In genomic region chr3:114417265-114417664, GRCh38 we compare ENCODE assay signal across 25 cellular contexts.
DNase-seq lines count a peak whose midpoint lies in the region; ATAC-seq and TF ChIP-seq lines count a peak whose summit lies in the region.
"Had no signal": no experiment of that assay in that cellular context is flagged by ENCODE, and none has a peak within 500 bp of the region (broad histone marks: within the 10 kb centered on the region; RNA-seq: fewer than 3 reads in every experiment).

No MANE protein-coding gene starts in this region.

- ATAC-seq in activated CD8-positive, alpha-beta T cell treated with anti-CD3 and anti-CD28 coated beads for 36 hours, result no peak
- ATAC-seq in activated CD8-positive, alpha-beta T cell treated with anti-CD3 and anti-CD28 coated beads, Interleukin-2, amount 10 ng/mL, durations not matched to agents 7 days and 5 days, result no peak
- no peak for ATAC-seq in stimulated activated memory B cell treated with anti-CD40 and anti-IgM and Interleukin-4, amounts not matched to agents 10 μg/mL and 1 μg/mL and 100 μg/mL, for 72 hours
- no peak for ATAC-seq in stimulated activated effector memory CD8-positive, alpha-beta T cell treated with anti-CD3 and anti-CD28 coated beads, Interleukin-12 subunit alpha, Interleukin-12 subunit beta, amount 100 ng/mL, for 72 hours
- ATAC-seq: gastroesophageal sphincter, lower lobe of right lung had no signal

- no peaks in the 10 kb centered on the region for H3K36me3 Mint-ChIP-seq in activated CD8-positive, alpha-beta T cell treated with anti-CD3 and anti-CD28 coated beads for 36 hours (ENCODE audit: low read depth)
- no peaks in the 10 kb centered on the region for H3K36me3 Mint-ChIP-seq in activated CD8-positive, alpha-beta T cell treated with anti-CD3 and anti-CD28 coated beads, Interleukin-2, amount 10 ng/mL, durations not matched to agents 7 days and 5 days (ENCODE audit: low read depth)
- H3K36me3 Mint-ChIP-seq in stimulated activated memory B cell treated with anti-CD40 and anti-IgM and Interleukin-4, amounts not matched to agents 10 μg/mL and 1 μg/mL and 100 μg/mL, for 72 hours, result no peaks in the 10 kb centered on the region
- H3K36me3 Mint-ChIP-seq in stimulated activated effector memory CD8-positive, alpha-beta T cell treated with anti-CD3 and anti-CD28 coated beads, Interleukin-12 subunit alpha, Interleukin-12 subunit beta, amount 100 ng/mL, for 72 hours, result no peaks in the 10 kb centered on the region
- H3K36me3 Mint-ChIP-seq: CD4-positive, alpha-beta memory T cell had no signal

- H3K9me3 Mint-ChIP-seq in activated CD8-positive, alpha-beta T cell treated with anti-CD3 and anti-CD28 coated beads for 36 hours, result no peaks in the 10 kb centered on the region
- no peaks in the 10 kb centered on the region for H3K9me3 Mint-ChIP-seq in activated CD8-positive, alpha-beta T cell treated with anti-CD3 and anti-CD28 coated beads, Interleukin-2, amount 10 ng/mL, durations not matched to agents 7 days and 5 days (ENCODE audit: insufficient read depth)
- no peaks in the 10 kb centered on the region for H3K9me3 Mint-ChIP-seq in stimulated activated memory B cell treated with anti-CD40 and anti-IgM and Interleukin-4, amounts not matched to agents 10 μg/mL and 1 μg/mL and 100 μg/mL, for 72 hours
- H3K9me3 Mint-ChIP-seq in stimulated activated effector memory CD8-positive, alpha-beta T cell treated with anti-CD3 and anti-CD28 coated beads, Interleukin-12 subunit alpha, Interleukin-12 subunit beta, amount 100 ng/mL, for 72 hours, result no peaks in the 10 kb centered on the region
- H3K9me3 Mint-ChIP-seq: CD4-positive, alpha-beta memory T cell had no signal

- H3K4me3 Mint-ChIP-seq in activated CD8-positive, alpha-beta T cell treated with anti-CD3 and anti-CD28 coated beads for 36 hours, result no peak overlapping the region
- no peak overlapping the region for H3K4me3 Mint-ChIP-seq in activated CD8-positive, alpha-beta T cell treated with anti-CD3 and anti-CD28 coated beads, Interleukin-2, amount 10 ng/mL, durations not matched to agents 7 days and 5 days
- no peak overlapping the region for H3K4me3 Mint-ChIP-seq in stimulated activated memory B cell treated with anti-CD40 and anti-IgM and Interleukin-4, amounts not matched to agents 10 μg/mL and 1 μg/mL and 100 μg/mL, for 72 hours
- H3K4me3 Mint-ChIP-seq in stimulated activated effector memory CD8-positive, alpha-beta T cell treated with anti-CD3 and anti-CD28 coated beads, Interleukin-12 subunit alpha, Interleukin-12 subunit beta, amount 100 ng/mL, for 72 hours, result no peak overlapping the region
- H3K4me3 Mint-ChIP-seq: activated CD4-positive, alpha-beta T cell treated with anti-CD3 and anti-CD28 coated beads for 36 hours; CD4-positive, alpha-beta memory T cell had no signal

- no peak overlapping the region for H3K27ac ChIP-seq in OCI-LY3 (ENCODE audit: low read length)
- H3K27ac ChIP-seq in tibial artery, result no peak overlapping the region
- H3K27ac ChIP-seq: 22Rv1, lower lobe of right lung, thoracic aorta had no signal

- no peaks in the 10 kb centered on the region for H3K27me3 Mint-ChIP-seq in activated CD8-positive, alpha-beta T cell treated with anti-CD3 and anti-CD28 coated beads for 36 hours
- no peaks in the 10 kb centered on the region for H3K27me3 Mint-ChIP-seq in activated CD8-positive, alpha-beta T cell treated with anti-CD3 and anti-CD28 coated beads, Interleukin-2, amount 10 ng/mL, durations not matched to agents 7 days and 5 days (ENCODE audit: low read depth)
- H3K27me3 Mint-ChIP-seq in stimulated activated memory B cell treated with anti-CD40 and anti-IgM and Interleukin-4, amounts not matched to agents 10 μg/mL and 1 μg/mL and 100 μg/mL, for 72 hours, result no peaks in the 10 kb centered on the region
- H3K27me3 Mint-ChIP-seq: activated CD4-positive, alpha-beta T cell treated with anti-CD3 and anti-CD28 coated beads for 36 hours; CD4-positive, alpha-beta memory T cell had no signal

- H3K9me3 ChIP-seq in OCI-LY3 (ENCODE audit: insufficient read depth, low read length), result no peaks in the 10 kb centered on the region
- no peaks in the 10 kb centered on the region for H3K9me3 ChIP-seq in endocrine pancreas (ENCODE audit: control insufficient read depth, low read length)
- no peaks in the 10 kb centered on the region for H3K9me3 ChIP-seq in tibial artery
- H3K9me3 ChIP-seq: gastroesophageal sphincter, lower lobe of right lung, SK-N-SH, thoracic aorta had no signal

- POLR2A ChIA-PET in activated CD8-positive, alpha-beta T cell treated with anti-CD3 and anti-CD28 coated beads for 36 hours (lab: Charles Lee), result no interaction called here
- POLR2A ChIA-PET in activated CD8-positive, alpha-beta T cell treated with anti-CD3 and anti-CD28 coated beads, Interleukin-2, amount 10 ng/mL, durations not matched to agents 7 days and 5 days (lab: Charles Lee), result no interaction called here

- CTCF ChIA-PET in activated CD8-positive, alpha-beta T cell treated with anti-CD3 and anti-CD28 coated beads for 36 hours (lab: Charles Lee), result interaction anchor here (2.9 to 11.0 kb wide), 2 partner anchors 35 to 54 kb away, joined by 17 to 175 read pairs; no protein-coding TSS in a partner anchor
- CTCF ChIA-PET in activated CD8-positive, alpha-beta T cell treated with anti-CD3 and anti-CD28 coated beads, Interleukin-2, amount 10 ng/mL, durations not matched to agents 7 days and 5 days (lab: Charles Lee), result interaction anchor here (1.8 to 11.6 kb wide), 6 partner anchors 14 to 262 kb away, joined by 9 to 252 read pairs (median 28); partner anchors contain the start of gene TIGIT

- H3K4me2 ChIP-seq in OCI-LY3 (ENCODE audit: low read length), result peak overlapping the region; percentile 66; the same call in 1 of the 2 replicates
- H3K4me2 ChIP-seq: SK-N-SH had no signal

- no peak for TF ChIP-seq CTCF in activated CD8-positive, alpha-beta T cell treated with anti-CD3 and anti-CD28 coated beads for 36 hours (IDR thresholded peaks at IDR 0.05)
- TF ChIP-seq CTCF in OCI-LY3 (IDR thresholded peaks at IDR 0.05; ENCODE audit: low read depth, low read length) (no peak), tibial artery (IDR thresholded peaks at IDR 0.05) (no peak)

- intact Hi-C loops in activated CD8-positive, alpha-beta T cell treated with anti-CD3 and anti-CD28 coated beads for 36 hours (cut with micrococcal nuclease), result loop anchor here (5.0 kb wide), 1 partner anchor 205 kb away; no protein-coding TSS in a partner anchor
- intact Hi-C loops in tibial artery (cut with DNase I; ENCODE audit: low total_unique reads), result no loop called here

- no peaks in the 10 kb centered on the region for H3K79me2 ChIP-seq in OCI-LY3 (ENCODE audit: low read length)

- H3K36me3 ChIP-seq in OCI-LY3 (replicated peaks; ENCODE audit: low read depth, low read length) (no peaks in the 10 kb centered on the region), endocrine pancreas (ENCODE audit: control insufficient read depth, insufficient read depth, low read length) (no peaks in the 10 kb centered on the region), tibial artery (no peaks in the 10 kb centered on the region)
- H3K36me3 ChIP-seq: gastroesophageal sphincter, lower lobe of right lung, thoracic aorta had no signal

- H3K9ac ChIP-seq in OCI-LY3 (ENCODE audit: low read length) (no peak overlapping the region), endocrine pancreas (ENCODE audit: control insufficient read depth, insufficient read depth, low read length) (no peak overlapping the region)
- H3K9ac ChIP-seq: SK-N-SH had no signal

- DNase-seq in activated CD8-positive, alpha-beta T cell treated with anti-CD3 and anti-CD28 coated beads for 36 hours, result no peak
- DNase-seq in activated CD8-positive, alpha-beta T cell treated with anti-CD3 and anti-CD28 coated beads, Interleukin-2, amount 10 ng/mL, durations not matched to agents 7 days and 5 days, result no peak
- DNase-seq in tibial artery, result no peak
- DNase-seq in stimulated activated effector memory CD8-positive, alpha-beta T cell treated with anti-CD3 and anti-CD28 coated beads, Interleukin-12 subunit alpha, Interleukin-12 subunit beta, amount 100 ng/mL, for 72 hours (ENCODE audit: low spot score in 2 of 2), result no peak
- no peak for DNase-seq in NCI-H526 (lab: John Stamatoyannopoulos, UW)
- DNase-seq: activated CD4-positive, alpha-beta T cell treated with anti-CD3 and anti-CD28 coated beads for 36 hours; activated naive CD4-positive, alpha-beta T cell treated with anti-CD3 and anti-CD28 coated beads, Interleukin-2, amount 50 U/mL, for 16 hours; AML-193; CD4-positive, alpha-beta memory T cell; DMS 273 treated with DMSO at 0.1 percent for 48 hours; effector memory CD4-positive, alpha-beta T cell; lower lobe of right lung; NCI-H2029 treated with DMSO at 0.1 percent for 48 hours; NCI-H345; NCI-H82; SK-N-SH; stimulated activated CD4-positive, alpha-beta T cell treated with anti-CD3 and anti-CD28 coated beads, Interleukin-1b, Interleukin-23, amount 100 ng/mL, for 48 hours; T-helper 2 cell had no signal

- H4K20me1 ChIP-seq in OCI-LY3 (ENCODE audit: insufficient read depth, low read length), result no peaks in the 10 kb centered on the region

- H3K4me1 Mint-ChIP-seq in activated CD8-positive, alpha-beta T cell treated with anti-CD3 and anti-CD28 coated beads for 36 hours (ENCODE audit: low read depth), result peaks cover 48% of the 10 kb centered on the region
- H3K4me1 Mint-ChIP-seq in activated CD8-positive, alpha-beta T cell treated with anti-CD3 and anti-CD28 coated beads, Interleukin-2, amount 10 ng/mL, durations not matched to agents 7 days and 5 days (ENCODE audit: low read depth), result peaks cover 8% of the 10 kb centered on the region
- H3K4me1 Mint-ChIP-seq in stimulated activated memory B cell treated with anti-CD40 and anti-IgM and Interleukin-4, amounts not matched to agents 10 μg/mL and 1 μg/mL and 100 μg/mL, for 72 hours, result peaks cover 67% of the 10 kb centered on the region
- peaks cover 33% of the 10 kb centered on the region for H3K4me1 Mint-ChIP-seq in stimulated activated effector memory CD8-positive, alpha-beta T cell treated with anti-CD3 and anti-CD28 coated beads, Interleukin-12 subunit alpha, Interleukin-12 subunit beta, amount 100 ng/mL, for 72 hours

- H3K27me3 ChIP-seq in OCI-LY3 (ENCODE audit: low read depth, low read length), result peaks cover 14% of the 10 kb centered on the region
- H3K27me3 ChIP-seq in endocrine pancreas (ENCODE audit: control insufficient read depth, insufficient read depth, low read length), result no peaks in the 10 kb centered on the region
- no peaks in the 10 kb centered on the region for H3K27me3 ChIP-seq in tibial artery
- H3K27me3 ChIP-seq: gastroesophageal sphincter had no signal

- H3K4me3 ChIP-seq in OCI-LY3 (ENCODE audit: low read length) (no peak overlapping the region), endocrine pancreas (ENCODE audit: control insufficient read depth, insufficient read depth, low read length) (peak overlapping the region; percentile 15), tibial artery (no peak overlapping the region)
- H3K4me3 ChIP-seq: gastroesophageal sphincter, lower lobe of right lung, skin epidermis, thoracic aorta had no signal

- H3K27ac Mint-ChIP-seq in activated CD8-positive, alpha-beta T cell treated with anti-CD3 and anti-CD28 coated beads for 36 hours, result peak overlapping the region; percentile 80
- H3K27ac Mint-ChIP-seq in activated CD8-positive, alpha-beta T cell treated with anti-CD3 and anti-CD28 coated beads, Interleukin-2, amount 10 ng/mL, durations not matched to agents 7 days and 5 days, result no peak overlapping the region
- H3K27ac Mint-ChIP-seq in stimulated activated memory B cell treated with anti-CD40 and anti-IgM and Interleukin-4, amounts not matched to agents 10 μg/mL and 1 μg/mL and 100 μg/mL, for 72 hours, result peak overlapping the region; percentile 87
- no peak overlapping the region for H3K27ac Mint-ChIP-seq in stimulated activated effector memory CD8-positive, alpha-beta T cell treated with anti-CD3 and anti-CD28 coated beads, Interleukin-12 subunit alpha, Interleukin-12 subunit beta, amount 100 ng/mL, for 72 hours
- H3K27ac Mint-ChIP-seq: CD4-positive, alpha-beta memory T cell had no signal

- H3K4me1 ChIP-seq in OCI-LY3 (ENCODE audit: low read length) (peaks cover 39% of the 10 kb centered on the region), endocrine pancreas (ENCODE audit: control insufficient read depth, insufficient read depth, low read length) (peaks cover 41% of the 10 kb centered on the region), tibial artery (peaks cover 0 to 14% (median 9%) of the 10 kb centered on the region in 4 donors)

- H2AFZ ChIP-seq in OCI-LY3 (ENCODE audit: low read depth, low read length), result no peak overlapping the region

Comparison
In these comparisons a context has a peak if more than half of its experiments do, and no peak if none do; other contexts are left out.
1. H3K27ac Mint-ChIP-seq: peak in activated CD8-positive, alpha-beta T cell treated with anti-CD3 and anti-CD28 coated beads for 36 hours (single experiment) and stimulated activated memory B cell treated with anti-CD40 and anti-IgM and Interleukin-4, amounts not matched to agents 10 μg/mL and 1 μg/mL and 100 μg/mL, for 72 hours (single experiment); none in activated CD8-positive, alpha-beta T cell treated with anti-CD3 and anti-CD28 coated beads, Interleukin-2, amount 10 ng/mL, durations not matched to agents 7 days and 5 days (single experiment) and stimulated activated effector memory CD8-positive, alpha-beta T cell treated with anti-CD3 and anti-CD28 coated beads, Interleukin-12 subunit alpha, Interleukin-12 subunit beta, amount 100 ng/mL, for 72 hours (single experiment).